Comparison of ENCODE assay signal across 23 cellular contexts in genomic region chr2:47087051-47087450, GRCh38.
DNase-seq lines count a peak whose midpoint lies in the region; TF ChIP-seq lines count a peak whose summit lies in the region.
"Had no signal": no experiment of that assay in that cellular context is flagged by ENCODE, and none has a peak within 500 bp of the region (broad histone marks: within the 10 kb centered on the region; RNA-seq: fewer than 3 reads in every experiment).

No MANE protein-coding gene starts in this region.

- 57 to 63% methylated on average over 3 of the region's 3 CpGs for WGBS in testis, 2 donors

- peaks cover 60% of the 10 kb centered on the region for H3K4me1 Mint-ChIP-seq in endothelial cell (ENCODE audit: unreplicated experiment)

- peak; percentile 46 for DNase-seq in activated effector memory CD4-positive, alpha-beta T cell treated with anti-CD3 and anti-CD28 coated beads, Interleukin-2, amount 50 U/mL, for 16 hours
- no peak for DNase-seq in activated effector memory CD4-positive, alpha-beta T cell treated with Interleukin-2 at 50 U/mL for 16 hours
- DNase-seq in endothelial cell (ENCODE audit: low spot score) (no peak), osteoblast (ENCODE audit: insufficient read length, low spot score, missing footprints) (peak; percentile 67), testis (no peak), dedifferentiated amniotic fluid mesenchymal stem cell (ENCODE audit: extremely low spot score) (no peak), NCI-H1694 treated with DMSO at 0.1 percent for 48 hours (lab: John Stamatoyannopoulos, UW) (no peak)
- no peak for DNase-seq in stimulated activated CD8-positive, alpha-beta memory T cell treated with anti-CD3 and anti-CD28 coated beads, Interleukin-4, amount 100 ng/mL, for 48 hours
- DNase-seq: 8988T; activated CD8-positive, alpha-beta memory T cell treated with anti-CD3 and anti-CD28 coated beads for 24 hours; activated naive CD4-positive, alpha-beta T cell treated with anti-CD3 and anti-CD28 coated beads for 36 hours; activated T-cell treated with anti-CD3 and anti-CD28 coated beads, Interleukin-2, amount 50 U/mL, for 4 hours; DMS79 treated with DMSO at 0.1 percent for 48 hours; dorsolateral prefrontal cortex; naive B cell; stimulated activated CD4-positive, alpha-beta T cell treated with anti-CD3 and anti-CD28 coated beads, Interleukin-1b, Interleukin-23, amount 100 ng/mL, for 48 hours; thyroid gland had no signal

- no peaks in the 10 kb centered on the region for H4K20me1 ChIP-seq in osteoblast (ENCODE audit: insufficient read depth, low read length)

- H3K27me3 Mint-ChIP-seq in endothelial cell (ENCODE audit: unreplicated experiment) = peaks cover 9% of the 10 kb centered on the region
- H3K27me3 Mint-ChIP-seq: naive B cell; stimulated activated memory B cell treated with anti-CD40 and anti-IgM and Interleukin-4, amounts not matched to agents 10 μg/mL and 1 μg/mL and 100 μg/mL, for 72 hours had no signal

- H3K9me3 ChIP-seq in osteoblast (ENCODE audit: low read depth, low read length) (no peaks in the 10 kb centered on the region), testis (no peaks in the 10 kb centered on the region)
- H3K9me3 ChIP-seq: thyroid gland had no signal

- H3K4me3 Mint-ChIP-seq in endothelial cell (ENCODE audit: unreplicated experiment) = no peak overlapping the region
- H3K4me3 Mint-ChIP-seq: activated naive CD4-positive, alpha-beta T cell treated with anti-CD3 and anti-CD28 coated beads for 36 hours; naive B cell; stimulated activated memory B cell treated with anti-CD40 and anti-IgM and Interleukin-4, amounts not matched to agents 10 μg/mL and 1 μg/mL and 100 μg/mL, for 72 hours had no signal

- TF ChIP-seq CTCF in endothelial cell (IDR thresholded peaks at IDR 0.05; ENCODE audit: unreplicated experiment) = no peak
- TF ChIP-seq CTCF in osteoblast (IDR thresholded peaks at IDR 0.05; ENCODE audit: extremely low read depth, low read depth, low read length) = no peak
- no peak for TF ChIP-seq CTCF in testis (IDR thresholded peaks at IDR 0.05)

- H3K4me2 ChIP-seq in osteoblast (ENCODE audit: insufficient read depth, low read length) = no peak overlapping the region

- intact Hi-C loops in testis (cut with DNase I; ENCODE audit: low total_unique reads) = no loop called here

- no peak overlapping the region for H2AFZ ChIP-seq in osteoblast (ENCODE audit: low read length)
- H2AFZ ChIP-seq: parathyroid adenoma had no signal

- H3K4me3 ChIP-seq in osteoblast (ENCODE audit: insufficient read depth, low read length) = no peak overlapping the region
- no peak overlapping the region for H3K4me3 ChIP-seq in testis
- H3K4me3 ChIP-seq: cardiac muscle cell, dorsolateral prefrontal cortex, GM12878, K562, thyroid gland had no signal

- H3K36me3 Mint-ChIP-seq in endothelial cell (ENCODE audit: low read depth, unreplicated experiment) = peaks cover 4% of the 10 kb centered on the region
- H3K36me3 Mint-ChIP-seq: naive B cell; stimulated activated memory B cell treated with anti-CD40 and anti-IgM and Interleukin-4, amounts not matched to agents 10 μg/mL and 1 μg/mL and 100 μg/mL, for 72 hours had no signal

- H3K4me1 ChIP-seq in osteoblast (ENCODE audit: insufficient read depth, low read length) = peaks cover 33% of the 10 kb centered on the region
- H3K4me1 ChIP-seq in testis = peaks cover 44% of the 10 kb centered on the region
- H3K4me1 ChIP-seq: parathyroid adenoma had no signal

- H3K27me3 ChIP-seq in osteoblast (ENCODE audit: insufficient read depth, low read length) (no peaks in the 10 kb centered on the region), testis (no peaks in the 10 kb centered on the region)
- H3K27me3 ChIP-seq: cardiac muscle cell, dorsolateral prefrontal cortex, thyroid gland had no signal

- no peak for TF ChIP-seq POLR2A in testis (IDR thresholded peaks at IDR 0.05)

- H3K79me2 ChIP-seq in osteoblast (ENCODE audit: insufficient read depth, low read length) = no peaks in the 10 kb centered on the region
- H3K79me2 ChIP-seq: parathyroid adenoma had no signal

- no peaks in the 10 kb centered on the region for H3K36me3 ChIP-seq in osteoblast (ENCODE audit: insufficient read depth, low read length)
- H3K36me3 ChIP-seq in testis (ENCODE audit: low read depth, missing control alignments) = no peaks in the 10 kb centered on the region
- H3K36me3 ChIP-seq: cardiac muscle cell, thyroid gland had no signal

- H3K27ac Mint-ChIP-seq in endothelial cell (ENCODE audit: unreplicated experiment) = peak overlapping the region; percentile 67
- H3K27ac Mint-ChIP-seq: activated naive CD4-positive, alpha-beta T cell treated with anti-CD3 and anti-CD28 coated beads for 36 hours; stimulated activated memory B cell treated with anti-CD40 and anti-IgM and Interleukin-4, amounts not matched to agents 10 μg/mL and 1 μg/mL and 100 μg/mL, for 72 hours had no signal

- H3K9me3 Mint-ChIP-seq in endothelial cell (ENCODE audit: unreplicated experiment) = no peaks in the 10 kb centered on the region
- H3K9me3 Mint-ChIP-seq: activated naive CD4-positive, alpha-beta T cell treated with anti-CD3 and anti-CD28 coated beads for 36 hours; activated T-cell treated with anti-CD3 and anti-CD28 coated beads, Interleukin-2, amount 50 U/mL, for 4 hours; stimulated activated memory B cell treated with anti-CD40 and anti-IgM and Interleukin-4, amounts not matched to agents 10 μg/mL and 1 μg/mL and 100 μg/mL, for 72 hours had no signal

- H3K27ac ChIP-seq in osteoblast (ENCODE audit: low read depth, low read length) (peak overlapping the region; percentile 16), testis (peak overlapping the region; percentile 50 to 62)
- H3K27ac ChIP-seq: cardiac muscle cell, epithelial cell of prostate had no signal

Comparison
In these comparisons a context has a peak if more than half of its experiments do, and no peak if none do; other contexts are left out.
1. DNase-seq: peak in activated effector memory CD4-positive, alpha-beta T cell treated with anti-CD3 and anti-CD28 coated beads, Interleukin-2, amount 50 U/mL, for 16 hours (single experiment) and osteoblast (single experiment); none in activated effector memory CD4-positive, alpha-beta T cell treated with Interleukin-2 at 50 U/mL for 16 hours (single experiment), endothelial cell (single experiment), testis (single experiment), dedifferentiated amniotic fluid mesenchymal stem cell (single experiment), stimulated activated CD8-positive, alpha-beta memory T cell treated with anti-CD3 and anti-CD28 coated beads, Interleukin-4, amount 100 ng/mL, for 48 hours (single experiment) and NCI-H1694 treated with DMSO at 0.1 percent for 48 hours (single experiment).